In genomic region chr9:21933281-21933680, GRCh38 we compare ENCODE assay signal across 2 cellular contexts.
TF ChIP-seq lines count a peak whose summit lies in the region.

No MANE protein-coding gene starts in this region.

TF ChIP-seq in SK-N-SH, 30 proteins besides CTCF, POLR2A, EP300 and RAD21 (continued from another document):
- no peak for TF ChIP-seq TCF12 (IDR thresholded peaks at IDR 0.05)
- no peak for TF ChIP-seq FOSL2 (IDR thresholded peaks at IDR 0.05; ENCODE audit: borderline replicate concordance, low read depth)
- no peak for TF ChIP-seq NFIC (IDR thresholded peaks at IDR 0.05; ENCODE audit: borderline replicate concordance)
- TF ChIP-seq POLR2AphosphoS5 (IDR thresholded peaks at IDR 0.05; ENCODE audit: low read depth, low read length): no peak

TF ChIP-seq in SK-N-SH treated with all-trans-retinoic acid at 6 μM for 48 hours, 23 proteins besides CTCF, POLR2A, EP300 and RAD21 (continued from another document):
- no peak for TF ChIP-seq CREB5 (CRISPR knock-in tag; IDR thresholded peaks at IDR 0.05; ENCODE audit: low read depth)
TF ChIP-seq in SK-N-SH treated with all-trans-retinoic acid at 6 μM for 48 hours: peak in this region for 0.
